Comparison of ENCODE assay signal across 13 cellular contexts in genomic region chr22:22103078-22103593, GRCh38.
DNase-seq lines count a peak whose midpoint lies in the region; ATAC-seq, FAIRE-seq and TF ChIP-seq lines count a peak whose summit lies in the region.
"Had no signal": no experiment of that assay in that cellular context is flagged by ENCODE, and none has a peak within 500 bp of the region (broad histone marks: within the 10 kb centered on the region; RNA-seq: fewer than 3 reads in every experiment).

No MANE protein-coding gene starts in this region.

- H4K5ac ChIP-seq in IMR-90 (ENCODE audit: low read depth, low read length), result no peak overlapping the region

- H2AFZ ChIP-seq in IMR-90 (replicated peaks; ENCODE audit: low read length, poor library complexity) (no peak overlapping the region), osteoblast (ENCODE audit: low read length) (no peak overlapping the region)

- 47% methylated on average over 2 of the region's 6 CpGs; no CpG with 5 or more reads in 1 of the 2 experiments for WGBS in IMR-90 (ENCODE audit: extremely low coverage in 2 of 2, insufficient read length in 1 of 2), 2 experiments

- no peak overlapping the region for H4K91ac ChIP-seq in IMR-90 (ENCODE audit: insufficient read depth, low read depth, low read length)

- DNase-seq in DMS53 (lab: John Stamatoyannopoulos, UW) (peak; percentile 10), DMS53 treated with DMSO at 0.1 percent for 48 hours (lab: John Stamatoyannopoulos, UW; ENCODE audit: unreplicated experiment) (no peak), IMR-90 (no peak), bronchial epithelial cell (ENCODE audit: low read depth) (no peak), osteoblast (ENCODE audit: insufficient read length, low spot score, missing footprints) (no peak), GM19239 (ENCODE audit: insufficient read length, low spot score) (no peak), NCI-H2171 (lab: John Stamatoyannopoulos, UW) (no peak), SIG-M5 treated with dmso at 0.1 percent for 504 hours (lab: John Stamatoyannopoulos, UW; ENCODE audit: unreplicated experiment) (no peak)
- DNase-seq: activated gamma-delta T cell, SHP77 treated with DMSO at 0.1 percent for 48 hours had no signal

- no peaks in the 10 kb centered on the region for H3K27me3 ChIP-seq in IMR-90 (ENCODE audit: control insufficient read depth, insufficient read depth, low read length)
- H3K27me3 ChIP-seq in bronchial epithelial cell (ENCODE audit: control insufficient read depth, insufficient read depth, low read length), result no peaks in the 10 kb centered on the region
- H3K27me3 ChIP-seq in osteoblast (ENCODE audit: insufficient read depth, low read length), result peaks cover 11% of the 10 kb centered on the region

- H3K9ac ChIP-seq in IMR-90 (ENCODE audit: low read depth, low read length), result no peak overlapping the region

- H3K79me2 ChIP-seq in osteoblast (ENCODE audit: insufficient read depth, low read length), result no peaks in the 10 kb centered on the region

- no peak overlapping the region for H3K18ac ChIP-seq in IMR-90 (ENCODE audit: low read depth, low read length)

- H2BK120ac ChIP-seq in IMR-90 (ENCODE audit: low read depth, low read length), result no peak overlapping the region

- H3K56ac ChIP-seq in IMR-90 (ENCODE audit: extremely low read depth, insufficient read depth, low read length), result no peak overlapping the region

- CTCF ChIA-PET in IMR-90 (lab: Yijun Ruan, JAX), result no interaction called here

- dilution Hi-C loops in IMR-90 (cut with HindIII; ENCODE audit: low sequenced_read_pairs, unreplicated experiment), result no loop called here

- TF ChIP-seq CTCF in IMR-90 (conservative IDR thresholded peaks at IDR 0.05; ENCODE audit: low read depth, low read length) (peak; percentile 23; the same call in 1 of the 2 replicates), bronchial epithelial cell (IDR thresholded peaks at IDR 0.05; ENCODE audit: insufficient read depth, low read length, severe bottlenecking) (peak; percentile 52), osteoblast (IDR thresholded peaks at IDR 0.05; ENCODE audit: extremely low read depth, low read depth, low read length) (peak; percentile 44)

- TF ChIP-seq POLR2A in IMR-90 (IDR thresholded peaks at IDR 0.05; ENCODE audit: low read depth, low read length), result no peak

- H2AK9ac ChIP-seq in IMR-90 (replicated peaks; ENCODE audit: low read depth, low read length, poor library complexity), result no peak overlapping the region

- H3K9me3 ChIP-seq in IMR-90 (ENCODE audit: control insufficient read depth, insufficient read depth, low read length) (peaks cover 9% of the 10 kb centered on the region), osteoblast (ENCODE audit: low read depth, low read length) (no peaks in the 10 kb centered on the region)
- H3K9me3 ChIP-seq: thoracic aorta had no signal

- FAIRE-seq in bronchial epithelial cell (lab: Jason Lieb, UNC), result no peak
- no peak for FAIRE-seq in GM19239 (lab: Jason Lieb, UNC)
- FAIRE-seq: A204.1 had no signal

- ATAC-seq in IMR-90 (ENCODE audit: low read depth), result no peak
- ATAC-seq: sciatic nerve had no signal

- POLR2A ChIA-PET in IMR-90 (lab: Charles Lee; ENCODE audit: unreplicated experiment), result no interaction called here

- H3K23ac ChIP-seq in IMR-90 (ENCODE audit: low read depth, low read length), result no peak overlapping the region

- H3K36me3 ChIP-seq in IMR-90 (ENCODE audit: control insufficient read depth, insufficient read depth, low read length) (no peaks in the 10 kb centered on the region), bronchial epithelial cell (ENCODE audit: control insufficient read depth, insufficient read depth, low read length) (no peaks in the 10 kb centered on the region), osteoblast (ENCODE audit: insufficient read depth, low read length) (no peaks in the 10 kb centered on the region)
- H3K36me3 ChIP-seq: thoracic aorta had no signal

- no peak overlapping the region for H2BK5ac ChIP-seq in IMR-90 (ENCODE audit: low read depth, low read length, poor library complexity, severe bottlenecking)

- H2AK5ac ChIP-seq in IMR-90 (ENCODE audit: low read depth, low read length), result 0 out of 2 replicates have a peak overlapping the region, but pooled peaks have one; percentile 9

- H3K27ac ChIP-seq in IMR-90 (ENCODE audit: insufficient read depth, low read length) (no peak overlapping the region), osteoblast (ENCODE audit: low read depth, low read length) (no peak overlapping the region)
- H3K27ac ChIP-seq: thoracic aorta had no signal

- intact Hi-C loops in IMR-90 (cut with micrococcal nuclease), result no loop called here

- H3K4me1 ChIP-seq in IMR-90 (ENCODE audit: control insufficient read depth, insufficient read depth, low read length) (no peaks in the 10 kb centered on the region), osteoblast (ENCODE audit: insufficient read depth, low read length) (no peaks in the 10 kb centered on the region)

- H4K8ac ChIP-seq in IMR-90 (ENCODE audit: low read depth in 2 of 2, low read length in 2 of 2), result no peak overlapping the region

- BruUV-seq in IMR-90 (replicated peaks; lab: Mats Ljungman, UMichigan), result no TSS peak

- no peaks in the 10 kb centered on the region; the same call in 1 of the 2 replicates for H3K9me1 ChIP-seq in IMR-90 (ENCODE audit: insufficient read depth, low read length)

- in situ Hi-C loops in IMR-90 (cut with MboI; ENCODE audit: low sequenced_read_pairs), result no loop called here

- H2BK15ac ChIP-seq in IMR-90 (ENCODE audit: low read depth, low read length), result no peak overlapping the region

- no peaks in the 10 kb centered on the region for H3K79me1 ChIP-seq in IMR-90 (ENCODE audit: low read depth in 1 of 2, low read length in 2 of 2)

- H3K4me2 ChIP-seq in IMR-90 (ENCODE audit: low read depth, low read length), result no peak overlapping the region
- H3K4me2 ChIP-seq in osteoblast (ENCODE audit: insufficient read depth, low read length), result no peak overlapping the region

- no peak overlapping the region for H3K4ac ChIP-seq in IMR-90 (ENCODE audit: low read depth, low read length)

- H3K14ac ChIP-seq in IMR-90 (replicated peaks; ENCODE audit: low read depth, low read length), result no peak overlapping the region

- no peak overlapping the region for H2BK20ac ChIP-seq in IMR-90 (ENCODE audit: low read depth, low read length)

- H3K4me3 ChIP-seq in IMR-90 (ENCODE audit: insufficient read depth, low read depth, low read length) (no peak overlapping the region), bronchial epithelial cell (ENCODE audit: low read depth, low read length) (no peak overlapping the region), osteoblast (ENCODE audit: insufficient read depth, low read length) (no peak overlapping the region)
- H3K4me3 ChIP-seq: thoracic aorta had no signal

- 0 out of 2 replicates have a peak, but pooled peaks have one; percentile 7 for TF ChIP-seq RAD21 in IMR-90 (IDR thresholded peaks at IDR 0.05; ENCODE audit: low read length)

- H4K20me1 ChIP-seq in IMR-90 (ENCODE audit: insufficient read depth, low read length) (no peaks in the 10 kb centered on the region), osteoblast (ENCODE audit: insufficient read depth, low read length) (no peaks in the 10 kb centered on the region)

TF ChIP-seq in IMR-90, 13 proteins besides CTCF, POLR2A, EP300 and RAD21:
- TF ChIP-seq FOS (IDR thresholded peaks at IDR 0.05; ENCODE audit: low read depth, low read length), result no peak
- no peak for TF ChIP-seq USF2 (IDR thresholded peaks at IDR 0.05; ENCODE audit: low read depth, low read length)
- no peak for TF ChIP-seq BHLHE40 (IDR thresholded peaks at IDR 0.05; ENCODE audit: low read depth, low read length)
- TF ChIP-seq MAZ (IDR thresholded peaks at IDR 0.05; ENCODE audit: borderline replicate concordance, low read depth, low read length), result no peak
- TF ChIP-seq RCOR1 (IDR thresholded peaks at IDR 0.05; ENCODE audit: insufficient replicate concordance, low read length), result no peak
- TF ChIP-seq CEBPB (IDR thresholded peaks at IDR 0.05; ENCODE audit: low read depth, low read length), result no peak
- TF ChIP-seq MXI1 (IDR thresholded peaks at IDR 0.05; ENCODE audit: borderline replicate concordance, low read depth, low read length), result no peak
- TF ChIP-seq MAFK (IDR thresholded peaks at IDR 0.05; ENCODE audit: low read depth, low read length), result no peak
- TF ChIP-seq CHD1 (IDR thresholded peaks at IDR 0.05; ENCODE audit: low read depth, low read length), result no peak
- TF ChIP-seq SMC3 (IDR thresholded peaks at IDR 0.05; ENCODE audit: low read depth, low read length), result no peak
- TF ChIP-seq NFE2L2 (IDR thresholded peaks at IDR 0.05; ENCODE audit: low read depth, low read length), result no peak
- TF ChIP-seq ELK1 (IDR thresholded peaks at IDR 0.05; ENCODE audit: borderline replicate concordance, low read depth, low read length), result no peak
- no peak for TF ChIP-seq RFX5 (IDR thresholded peaks at IDR 0.05; ENCODE audit: low read depth, low read length)
